In genomic region chr4:181951265-181951664, GRCh38 we compare ENCODE assay signal across 26 cellular contexts.
DNase-seq lines count a peak whose midpoint lies in the region; ATAC-seq, FAIRE-seq and TF ChIP-seq lines count a peak whose summit lies in the region.
"Had no signal": no experiment of that assay in that cellular context is flagged by ENCODE, and none has a peak within 500 bp of the region (broad histone marks: within the 10 kb centered on the region; RNA-seq: fewer than 3 reads in every experiment).

No MANE protein-coding gene starts in this region.

- H3F3A ChIP-seq in GM23248 (ENCODE audit: insufficient read depth): no peaks in the 10 kb centered on the region

- TF ChIP-seq POLR2A in breast epithelium (IDR thresholded peaks at IDR 0.05) (no peak), suprapubic skin (IDR thresholded peaks at IDR 0.05) (no peak)

- no peaks in the 10 kb centered on the region for H3K9me3 ChIP-seq in breast epithelium
- H3K9me3 ChIP-seq in suprapubic skin: no peaks in the 10 kb centered on the region
- no peaks in the 10 kb centered on the region for H3K9me3 ChIP-seq in GM23248 (ENCODE audit: low read depth)
- H3K9me3 ChIP-seq: BLaER1, MG63, SJCRH30 had no signal

- no peaks in the 10 kb centered on the region for H3K79me2 ChIP-seq in GM23248 (ENCODE audit: insufficient read depth)

- TF ChIP-seq EP300 in suprapubic skin (IDR thresholded peaks at IDR 0.05): no peak

- H3K36me3 Mint-ChIP-seq in MCF 10A (ENCODE audit: insufficient read depth, unreplicated experiment) (no peaks in the 10 kb centered on the region), nephron (ENCODE audit: low read depth) (no peaks in the 10 kb centered on the region)
- H3K36me3 Mint-ChIP-seq: T-cell had no signal

- H4K20me1 ChIP-seq in GM23248 (ENCODE audit: insufficient read depth): no peaks in the 10 kb centered on the region
- H4K20me1 ChIP-seq: BLaER1 had no signal

- H3K4me1 ChIP-seq in breast epithelium: no peaks in the 10 kb centered on the region
- no peaks in the 10 kb centered on the region for H3K4me1 ChIP-seq in suprapubic skin
- H3K4me1 ChIP-seq in GM23248 (ENCODE audit: insufficient read depth): no peaks in the 10 kb centered on the region
- H3K4me1 ChIP-seq: BLaER1 had no signal

- H3K4me1 Mint-ChIP-seq in MCF 10A (ENCODE audit: insufficient read depth, unreplicated experiment) (peaks cover 20% of the 10 kb centered on the region), nephron (peaks cover 14% of the 10 kb centered on the region)
- H3K4me1 Mint-ChIP-seq: T-cell had no signal

- CTCF ChIA-PET in MCF 10A (lab: Yijun Ruan, JAX): interaction anchor here (0.7 kb wide), 1 partner anchor 1102 kb away, joined by 3 read pairs; no protein-coding TSS in a partner anchor

- 96% methylated on average over 3 of the region's 3 CpGs for WGBS in suprapubic skin
- WGBS in GM23248 (ENCODE audit: low coverage in 1 of 2, low lambda C conversion rate in 2 of 2, missing lambda C conversion rate in 2 of 2), 2 experiments: 30 to 41% methylated on average over 3 of the region's 3 CpGs

- intact Hi-C loops in MCF 10A (cut with micrococcal nuclease) (loop anchor here (5.0 to 10.0 kb wide), 2 partner anchors 191 to 504 kb away; no protein-coding TSS in a partner anchor), breast epithelium (cut with DNase I; ENCODE audit: low total_unique reads) (no loop called here)

- H3K27ac Mint-ChIP-seq in MCF 10A (ENCODE audit: low read depth, unreplicated experiment): peak overlapping the region; percentile 92
- H3K27ac Mint-ChIP-seq in nephron: peak overlapping the region in 2 of 3 experiments; percentile 92
- H3K27ac Mint-ChIP-seq: CD4-positive, alpha-beta T cell; T-cell had no signal

- H3K36me3 ChIP-seq in breast epithelium (no peaks in the 10 kb centered on the region), bronchial epithelial cell (ENCODE audit: control insufficient read depth, insufficient read depth, low read length) (no peaks in the 10 kb centered on the region), suprapubic skin (no peaks in the 10 kb centered on the region), GM23248 (ENCODE audit: low read depth) (no peaks in the 10 kb centered on the region)
- H3K36me3 ChIP-seq: BLaER1, MG63, SJCRH30 had no signal

- ATAC-seq in GM21423 (IDR thresholded peaks at IDR 0.05; ENCODE audit: unreplicated experiment): no peak
- ATAC-seq: HCT116, T-cell had no signal

- H3K4me3 ChIP-seq in breast epithelium: no peak overlapping the region
- H3K4me3 ChIP-seq in bronchial epithelial cell (ENCODE audit: low read depth, low read length): no peak overlapping the region
- H3K4me3 ChIP-seq in suprapubic skin: no peak overlapping the region
- H3K4me3 ChIP-seq in GM23248: no peak overlapping the region
- H3K4me3 ChIP-seq: BLaER1, MG63, SJCRH30 had no signal

- no peak overlapping the region for H2AFZ ChIP-seq in GM23248

- in situ Hi-C loops in GM23248 (cut with MboI): no loop called here

- no TSS peak for BruUV-seq in MCF 10A (replicated peaks; lab: Mats Ljungman, UMichigan)

- H3K9ac ChIP-seq in GM23248: no peak overlapping the region
- H3K9ac ChIP-seq: BLaER1 had no signal

- H3K27me3 ChIP-seq in breast epithelium (no peaks in the 10 kb centered on the region), bronchial epithelial cell (ENCODE audit: control insufficient read depth, insufficient read depth, low read length) (no peaks in the 10 kb centered on the region), suprapubic skin (no peaks in the 10 kb centered on the region), GM23248 (replicated peaks; ENCODE audit: insufficient read depth) (no peaks in the 10 kb centered on the region)
- H3K27me3 ChIP-seq: BLaER1, MG63, SJCRH30 had no signal

- no peaks in the 10 kb centered on the region for H3K27me3 Mint-ChIP-seq in MCF 10A (ENCODE audit: insufficient read depth, unreplicated experiment)
- no peaks in the 10 kb centered on the region for H3K27me3 Mint-ChIP-seq in nephron (ENCODE audit: low read depth)
- H3K27me3 Mint-ChIP-seq: CD4-positive, alpha-beta T cell; T-cell had no signal

- no peak for FAIRE-seq in bronchial epithelial cell (lab: Jason Lieb, UNC)
- FAIRE-seq: A204.1, G401.6, RCC 7860 had no signal

- H3K4me3 Mint-ChIP-seq in MCF 10A (ENCODE audit: unreplicated experiment) (no peak overlapping the region), nephron (no peak overlapping the region)
- H3K4me3 Mint-ChIP-seq: CD4-positive, alpha-beta T cell; T-cell had no signal

- no peak for DNase-seq in MCF 10A (ENCODE audit: unreplicated experiment)
- DNase-seq in breast epithelium (ENCODE audit: low spot score in 2 of 2): no peak
- DNase-seq in bronchial epithelial cell (ENCODE audit: low read depth): peak; percentile 10
- DNase-seq in suprapubic skin (ENCODE audit: low spot score in 2 of 2): no peak
- DNase-seq in GM23248: no peak
- DNase-seq: CD4-positive, alpha-beta T cell; DMS53; GOT3; KBM-7; MG63; NCI-H1048; NCI-H1417 treated with DMSO at 0.1 percent for 48 hours; NCI-H1694 treated with DMSO at 0.1 percent for 48 hours; NCI-H2081 treated with DMSO at 0.1 percent for 48 hours; NCI-H446; NCI-H524 treated with DMSO at 0.1 percent for 48 hours; NCI-H774; SJCRH30; T-cell had no signal

- no peak for TF ChIP-seq CTCF in MCF 10A (IDR thresholded peaks at IDR 0.05; ENCODE audit: unreplicated experiment)
- TF ChIP-seq CTCF in breast epithelium (IDR thresholded peaks at IDR 0.05): no peak
- TF ChIP-seq CTCF in bronchial epithelial cell (IDR thresholded peaks at IDR 0.05; ENCODE audit: insufficient read depth, low read length, severe bottlenecking): no peak
- no peak for TF ChIP-seq CTCF in nephron (IDR thresholded peaks at IDR 0.05; ENCODE audit: unreplicated experiment in 3 of 3)
- TF ChIP-seq CTCF in suprapubic skin (IDR thresholded peaks at IDR 0.05): no peak

- no peaks in the 10 kb centered on the region; the same call in 1 of the 2 replicates for H3K9me2 ChIP-seq in GM23248 (ENCODE audit: insufficient read depth)

- POLR2A ChIA-PET in MCF 10A (lab: Yijun Ruan, JAX): interaction anchor here (0.6 to 2.3 kb wide), 2 partner anchors 21 to 346 kb away, joined by 3 to 6 read pairs; no protein-coding TSS in a partner anchor

- H3K4me2 ChIP-seq in GM23248 (ENCODE audit: unreplicated experiment): no peak overlapping the region
- H3K4me2 ChIP-seq: BLaER1 had no signal

- H3K27ac ChIP-seq in breast epithelium: no peak overlapping the region
- no peak overlapping the region for H3K27ac ChIP-seq in suprapubic skin
- H3K27ac ChIP-seq in GM23248: no peak overlapping the region
- H3K27ac ChIP-seq: BLaER1, SJCRH30 had no signal

- H3K9me3 Mint-ChIP-seq in MCF 10A (ENCODE audit: unreplicated experiment): no peaks in the 10 kb centered on the region
- H3K9me3 Mint-ChIP-seq in nephron: no peaks in the 10 kb centered on the region
- H3K9me3 Mint-ChIP-seq: CD4-positive, alpha-beta T cell had no signal
